Comparison of ENCODE assay signal across 1 cellular context in genomic region chr10:20370977-20371533, GRCh38.
TF ChIP-seq lines count a peak whose summit lies in the region.

No MANE protein-coding gene starts in this region.

TF ChIP-seq in GM23338, 12 proteins besides CTCF, POLR2A, EP300 and RAD21 (continued from another document):
- TF ChIP-seq ZNF462 (CRISPR knock-in tag; IDR thresholded peaks at IDR 0.05) (peak; percentile 11; the same call in 1 of the 2 replicates), POLR2AphosphoS5 (IDR thresholded peaks at IDR 0.05; ENCODE audit: low read depth) (peak; percentile 25; the same call in 1 of the 2 replicates)
TF ChIP-seq in GM23338: peak in this region for 4; not testable (repeated sequence) for 8.
